Comparison of ENCODE assay signal across 25 cellular contexts in the genomic region with DNA sequence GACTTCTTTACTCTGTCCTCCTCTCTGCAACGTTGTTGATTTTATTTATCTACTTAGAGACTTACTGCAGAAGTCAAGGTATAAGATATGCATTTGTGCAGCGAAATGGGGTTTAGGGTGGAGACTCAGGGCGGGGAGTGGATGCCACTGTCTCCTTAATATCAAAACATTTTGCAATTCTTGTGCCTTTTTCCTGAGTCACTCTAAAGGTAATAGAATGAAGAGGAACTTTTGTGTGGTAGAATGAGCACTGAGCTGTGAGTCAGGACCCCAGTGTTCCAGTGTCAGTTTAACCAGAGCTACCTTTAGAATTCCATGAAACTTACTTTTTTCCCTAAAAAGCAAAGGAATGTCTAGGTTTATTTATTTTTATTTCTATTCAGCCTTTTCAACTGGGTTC.
DNase-seq lines count a peak whose midpoint lies in the region; ATAC-seq, FAIRE-seq and TF ChIP-seq lines count a peak whose summit lies in the region.
"Had no signal": no experiment of that assay in that cellular context is flagged by ENCODE, and none has a peak within 500 bp of the region (broad histone marks: within the 10 kb centered on the region; RNA-seq: fewer than 3 reads in every experiment).

No MANE protein-coding gene starts in this region.

- no peaks in the 10 kb centered on the region for H3K27me3 ChIP-seq in HCT116 (ENCODE audit: insufficient read depth, low read length)
- no peaks in the 10 kb centered on the region for H3K27me3 ChIP-seq in foreskin keratinocyte
- H3K27me3 ChIP-seq: cardiac muscle cell, vagina had no signal

- no peak for TF ChIP-seq POLR2A in A549 (IDR thresholded peaks at IDR 0.05; ENCODE audit: low read length)
- TF ChIP-seq POLR2A in HCT116 (IDR thresholded peaks at IDR 0.05; ENCODE audit: borderline replicate concordance, extremely low read depth, insufficient read depth, insufficient read length): no peak

- POLR2A ChIA-PET in A549 (lab: Yijun Ruan, JAX): no interaction called here
- POLR2A ChIA-PET in HCT116 (lab: Charles Lee): interaction anchor here (1.0 to 6.0 kb wide), 10 partner anchors 7 to 433 kb away, joined by 3 to 53 read pairs (median 4); no protein-coding TSS in a partner anchor
- POLR2A ChIA-PET in WTC11 (lab: Charles Lee): no interaction called here

- peak overlapping the region; percentile 5; the same call in 1 of the 2 replicates for H3K27ac Mint-ChIP-seq in WTC11
- H3K27ac Mint-ChIP-seq: activated B cell treated with CpG ODN at 0.5 μM for 24 hours; activated CD4-positive, alpha-beta memory T cell treated with anti-CD3 and anti-CD28 coated beads, Interleukin-2, amount 10 ng/mL, durations not matched to agents 7 days and 5 days; activated T-cell treated with anti-CD3 and anti-CD28 coated beads, Interleukin-2, amount 50 U/mL, for 72 hours; CD14-positive monocyte had no signal

- H3K27me3 Mint-ChIP-seq in WTC11 (ENCODE audit: low read depth): no peaks in the 10 kb centered on the region
- H3K27me3 Mint-ChIP-seq: activated B cell treated with CpG ODN at 0.5 μM for 24 hours; activated CD4-positive, alpha-beta memory T cell treated with anti-CD3 and anti-CD28 coated beads, Interleukin-2, amount 10 ng/mL, durations not matched to agents 7 days and 5 days had no signal

- no peaks in the 10 kb centered on the region for H4K20me1 ChIP-seq in HCT116 (ENCODE audit: insufficient read depth)

- peak overlapping the region; percentile 69 for H3K9ac ChIP-seq in HCT116 (ENCODE audit: low read length)

- no peak for FAIRE-seq in A549 (lab: Jason Lieb, UNC)
- FAIRE-seq: D721Med had no signal

- peaks cover 99% of the 10 kb centered on the region for H3K79me2 ChIP-seq in HCT116 (ENCODE audit: insufficient read depth, low read length)

- intact Hi-C loops in HCT116 (cut with micrococcal nuclease): loop anchor here (5.0 kb wide), 1 partner anchor 547 kb away; no protein-coding TSS in a partner anchor

- no peaks in the 10 kb centered on the region for H3K36me3 ChIP-seq in HCT116 (ENCODE audit: control insufficient read depth in 1 of 2, insufficient read depth in 2 of 2, low read length in 2 of 2)
- H3K36me3 ChIP-seq: cardiac muscle cell, lower lobe of right lung, vagina had no signal

- H3K4me1 ChIP-seq in A549 (peaks cover 45% of the 10 kb centered on the region), HCT116 (ENCODE audit: control insufficient read depth in 1 of 2, insufficient read depth in 2 of 2, low read length in 2 of 2) (peaks cover 95 to 100% of the 10 kb centered on the region in 2 experiments), foreskin keratinocyte (peaks cover 13% of the 10 kb centered on the region)
- H3K4me1 ChIP-seq: lower lobe of right lung had no signal

- RAD21 ChIA-PET in HCT116 (lab: Charles Lee; ENCODE audit: low non-redundant PET in 1 of 2, low total read pairs in 2 of 2, uncharacterized antibody in 2 of 2, unreplicated experiment in 2 of 2): no interaction called here

- BruUV-seq in HCT116 (replicated peaks; lab: Mats Ljungman, UMichigan): no TSS peak

- no peak overlapping the region for H3K4me3 Mint-ChIP-seq in WTC11
- H3K4me3 Mint-ChIP-seq: activated B cell treated with CpG ODN at 0.5 μM for 24 hours; activated CD4-positive, alpha-beta memory T cell treated with anti-CD3 and anti-CD28 coated beads, Interleukin-2, amount 10 ng/mL, durations not matched to agents 7 days and 5 days; CD14-positive monocyte had no signal

- no peak overlapping the region for H2AFZ ChIP-seq in HCT116 (ENCODE audit: low read depth, low read length, poor library complexity, severe bottlenecking)

- no peak overlapping the region for H3K4me3 ChIP-seq in A549
- peak overlapping the region in 1 of 2 experiments; percentile 11; a peak in 2 of 4 replicates for H3K4me3 ChIP-seq in HCT116 (replicated peaks in 1 of 2; ENCODE audit: low read depth in 1 of 2, low read length in 2 of 2)
- H3K4me3 ChIP-seq: cardiac muscle cell, lower lobe of right lung, vagina had no signal

- TF ChIP-seq RAD21 in A549 (conservative IDR thresholded peaks at IDR 0.05 in 1 of 2, IDR thresholded peaks at IDR 0.05 in 1 of 2) (no peak), HCT116 (IDR thresholded peaks at IDR 0.05; ENCODE audit: low read depth) (no peak)

- 26% methylated on average over 3 of the region's 3 CpGs for WGBS in A549 (ENCODE audit: missing lambda C conversion rate)

- TF ChIP-seq CTCF in A549 (IDR thresholded peaks at IDR 0.05) (no peak), HCT116 (IDR thresholded peaks at IDR 0.05 in 2 of 3, conservative IDR thresholded peaks at IDR 0.05 in 1 of 3; ENCODE audit: borderline replicate concordance in 1 of 3, insufficient read depth in 1 of 3, low read depth in 2 of 3, low read length in 2 of 3) (no peak), WTC11 (IDR thresholded peaks at IDR 0.05) (no peak), foreskin keratinocyte (conservative IDR thresholded peaks at IDR 0.05) (no peak)

- DNase-seq in A549 (ENCODE audit: low read depth in 1 of 2, low spot score in 1 of 2): no peak
- DNase-seq in HCT116 (ENCODE audit: low read depth, low spot score): peak; percentile 75
- DNase-seq in WTC11 (ENCODE audit: low spot score): no peak
- peak in 1 of 2 donors; percentile 45 for DNase-seq in foreskin keratinocyte
- DNase-seq in DMS79 treated with DMSO at 0.1 percent for 48 hours (lab: John Stamatoyannopoulos, UW): no peak
- DNase-seq in stimulated activated naive CD4-positive, alpha-beta T cell treated with Interleukin-2 at 50 U/mL for 16 hours (lab: John Stamatoyannopoulos, UW): no peak
- no peak for DNase-seq in GM19240 (ENCODE audit: insufficient read length, low spot score)
- DNase-seq in SKM-1 treated with dmso at 0.1 percent for 144 hours (lab: John Stamatoyannopoulos, UW; ENCODE audit: unreplicated experiment): no peak
- DNase-seq: activated B cell treated with CpG ODN at 0.5 μM for 24 hours; activated CD4-positive, alpha-beta memory T cell treated with anti-CD3 and anti-CD28 coated beads, Interleukin-2, amount 10 ng/mL, durations not matched to agents 7 days and 5 days; activated T-cell treated with anti-CD3 and anti-CD28 coated beads, Interleukin-2, amount 50 U/mL, for 72 hours; foreskin melanocyte; hippocampal formation; islet precursor cell; lower lobe of right lung; NCI-H146; NCI-H2171 treated with DMSO at 0.1 percent for 48 hours; NCI-H748 treated with DMSO at 0.1 percent for 48 hours; nucleus accumbens; OCI-M1 had no signal

- peaks cover 24% of the 10 kb centered on the region for H3K4me1 Mint-ChIP-seq in WTC11
- H3K4me1 Mint-ChIP-seq: activated B cell treated with CpG ODN at 0.5 μM for 24 hours had no signal

- H3K36me3 Mint-ChIP-seq in WTC11: no peaks in the 10 kb centered on the region

- ATAC-seq in A549 (peak; percentile 57 to 67; a peak in 4 of 6 replicates), HCT116 (peak; percentile 70), WTC11 (no peak), foreskin keratinocyte (peak; percentile 75)
- ATAC-seq: activated T-cell treated with anti-CD3 and anti-CD28 coated beads, Interleukin-2, amount 50 U/mL, for 72 hours; lower lobe of right lung had no signal

- TF ChIP-seq EP300 in A549 (IDR thresholded peaks at IDR 0.05): no peak

- CTCF ChIA-PET in A549 (lab: Yijun Ruan, JAX) (no interaction called here), HCT116 (lab: Charles Lee) (no interaction called here), WTC11 (lab: Charles Lee) (interaction anchor here (1.5 kb wide), 1 partner anchor 30 kb away, joined by 3 read pairs; no protein-coding TSS in a partner anchor)

- H3K4me2 ChIP-seq in A549 (peak overlapping the region; percentile 68), HCT116 (ENCODE audit: low read length) (peak overlapping the region; percentile 65)

- H3K27ac ChIP-seq in A549 (peak overlapping the region in 1 of 2 experiments; percentile 18; a peak in 1 of 6 replicates), HCT116 (ENCODE audit: low read depth, low read length) (peak overlapping the region; percentile 90), foreskin keratinocyte (no peak overlapping the region)
- H3K27ac ChIP-seq: cardiac muscle cell, HL-60, lower lobe of right lung, vagina had no signal

- no peaks in the 10 kb centered on the region for H3K9me3 Mint-ChIP-seq in WTC11
- H3K9me3 Mint-ChIP-seq: activated B cell treated with CpG ODN at 0.5 μM for 24 hours; activated CD4-positive, alpha-beta memory T cell treated with anti-CD3 and anti-CD28 coated beads, Interleukin-2, amount 10 ng/mL, durations not matched to agents 7 days and 5 days; activated T-cell treated with anti-CD3 and anti-CD28 coated beads, Interleukin-2, amount 50 U/mL, for 72 hours; CD14-positive monocyte had no signal

- no peaks in the 10 kb centered on the region for H3K9me2 ChIP-seq in HCT116 (ENCODE audit: insufficient read depth)

- H3K9me3 ChIP-seq in A549 (no peaks in the 10 kb centered on the region), HCT116 (ENCODE audit: control insufficient read depth in 1 of 2, insufficient read depth in 1 of 2, low read depth in 1 of 2, low read length in 2 of 2) (no peaks in the 10 kb centered on the region)
- H3K9me3 ChIP-seq: lower lobe of right lung, vagina had no signal

TF ChIP-seq in A549, 52 proteins besides CTCF, POLR2A, EP300 and RAD21:
- TF ChIP-seq HDAC2 (IDR thresholded peaks at IDR 0.05): no peak
- TF ChIP-seq CEBPB (IDR thresholded peaks at IDR 0.05): peak in 1 of 2 experiments; percentile 50; a peak in 2 of 4 replicates

TF ChIP-seq in HCT116, 20 proteins besides CTCF, POLR2A, EP300 and RAD21:
- TF ChIP-seq EZH2 (IDR thresholded peaks at IDR 0.05) (no peak), POLR2AphosphoS5 (IDR thresholded peaks at IDR 0.05; ENCODE audit: low read depth, low read length) (peak; percentile 50; the same call in 1 of the 2 replicates)
TF ChIP-seq in HCT116: peak in this region for 1.

TF ChIP-seq in WTC11, 78 proteins besides CTCF, POLR2A, EP300 and RAD21 (continues in another document):
- TF ChIP-seq, protein P1, sequence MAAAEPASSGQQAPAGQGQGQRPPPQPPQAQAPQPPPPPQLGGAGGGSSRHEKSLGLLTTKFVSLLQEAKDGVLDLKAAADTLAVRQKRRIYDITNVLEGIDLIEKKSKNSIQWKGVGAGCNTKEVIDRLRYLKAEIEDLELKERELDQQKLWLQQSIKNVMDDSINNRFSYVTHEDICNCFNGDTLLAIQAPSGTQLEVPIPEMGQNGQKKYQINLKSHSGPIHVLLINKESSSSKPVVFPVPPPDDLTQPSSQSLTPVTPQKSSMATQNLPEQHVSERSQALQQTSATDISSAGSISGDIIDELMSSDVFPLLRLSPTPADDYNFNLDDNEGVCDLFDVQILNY (CRISPR knock-in tag; IDR thresholded peaks at IDR 0.05): no peak
